In the genomic region with DNA sequence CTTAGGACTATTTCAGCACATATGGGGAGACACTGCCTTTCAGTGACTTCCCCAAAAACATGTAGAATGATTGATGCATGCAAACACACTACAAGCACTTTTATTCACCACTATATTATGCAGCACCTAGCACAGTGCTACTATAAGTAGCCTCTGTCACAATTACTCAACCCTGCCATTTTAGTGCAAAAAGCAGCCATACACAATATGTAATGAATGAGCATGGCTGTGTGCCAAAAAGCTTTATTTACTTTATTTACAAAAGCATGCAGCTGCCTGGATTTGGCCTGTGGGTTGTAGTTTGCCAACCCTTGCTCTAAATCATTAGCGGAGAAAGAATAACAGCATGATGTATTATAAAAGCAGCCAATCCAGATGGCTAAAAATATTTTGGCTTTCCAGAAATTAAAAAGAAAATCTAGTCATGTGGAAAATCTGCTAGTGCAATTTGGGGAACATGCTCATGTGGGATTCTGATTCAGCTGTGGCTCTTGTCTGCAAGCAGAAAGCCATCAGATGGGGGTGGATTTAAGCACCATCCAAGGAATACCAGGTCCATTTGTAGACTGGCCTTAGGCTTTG, we compare ENCODE assay signal across 13 cellular contexts.
DNase-seq lines count a peak whose midpoint lies in the region; FAIRE-seq and TF ChIP-seq lines count a peak whose summit lies in the region.
"Had no signal": no experiment of that assay in that cellular context is flagged by ENCODE, and none has a peak within 500 bp of the region (broad histone marks: within the 10 kb centered on the region; RNA-seq: fewer than 3 reads in every experiment).

No MANE protein-coding gene starts in this region.

- no peaks in the 10 kb centered on the region for H3K4me1 ChIP-seq in prostate gland (replicated peaks)

- DNase-seq in DMS153 (lab: John Stamatoyannopoulos, UW) (peak; percentile 90), NCI-H1105 (lab: John Stamatoyannopoulos, UW) (peak; percentile 88), NCI-H345 (lab: John Stamatoyannopoulos, UW) (peak; percentile 99), bronchial epithelial cell (ENCODE audit: low read depth) (peak; percentile 82), occipital lobe (lab: John Stamatoyannopoulos, UW) (no peak), prostate gland (ENCODE audit: low spot score) (no peak), cardiac septum (ENCODE audit: low spot score) (no peak)
- DNase-seq in activated CD4-positive, CD25-positive, alpha-beta regulatory T cell (lab: John Stamatoyannopoulos, UW) = no peak
- DNase-seq: effector memory CD8-positive, alpha-beta T cell; hippocampal formation; Kasumi-1 had no signal

- no peak overlapping the region for H3K4me3 ChIP-seq in bronchial epithelial cell (ENCODE audit: low read depth, low read length)
- no peak overlapping the region for H3K4me3 ChIP-seq in prostate gland
- H3K4me3 ChIP-seq: SJSA1 had no signal

- H3K36me3 ChIP-seq in bronchial epithelial cell (ENCODE audit: control insufficient read depth, insufficient read depth, low read length) = no peaks in the 10 kb centered on the region
- H3K36me3 ChIP-seq in prostate gland = no peaks in the 10 kb centered on the region
- H3K36me3 ChIP-seq: SJSA1 had no signal

- H3K9me3 ChIP-seq in prostate gland = no peaks in the 10 kb centered on the region
- H3K9me3 ChIP-seq: SJSA1 had no signal

- no peak for TF ChIP-seq POLR2A in prostate gland (IDR thresholded peaks at IDR 0.05)

- no peak overlapping the region for H3K27ac ChIP-seq in prostate gland
- H3K27ac ChIP-seq: SJSA1 had no signal

- no peak for FAIRE-seq in bronchial epithelial cell (lab: Jason Lieb, UNC)
- FAIRE-seq: astrocyte had no signal

- whole genome bisulfite sequencing in prostate gland = 78% methylated on average over 1 of the region's 1 CpG

- H3K27me3 ChIP-seq in bronchial epithelial cell (ENCODE audit: control insufficient read depth, insufficient read depth, low read length) = no peaks in the 10 kb centered on the region
- no peaks in the 10 kb centered on the region for H3K27me3 ChIP-seq in prostate gland (replicated peaks; ENCODE audit: insufficient read depth)
- H3K27me3 ChIP-seq: SJSA1 had no signal

- intact Hi-C loops in prostate gland (cut with DNase I) (no loop called here), cardiac septum (cut with DNase I) (no loop called here)

- TF ChIP-seq CTCF in bronchial epithelial cell (IDR thresholded peaks at IDR 0.05; ENCODE audit: insufficient read depth, low read length, severe bottlenecking) (no peak), prostate gland (IDR thresholded peaks at IDR 0.05) (no peak)

Comparison
In these comparisons a context has a peak if more than half of its experiments do, and no peak if none do; other contexts are left out.
1. DNase-seq: peak in DMS153 (single experiment), NCI-H1105 (single experiment), NCI-H345 (single experiment) and bronchial epithelial cell (single experiment); none in occipital lobe (single experiment), activated CD4-positive, CD25-positive, alpha-beta regulatory T cell (0 of 4), prostate gland (single experiment) and cardiac septum (single experiment).